In the genomic region with DNA sequence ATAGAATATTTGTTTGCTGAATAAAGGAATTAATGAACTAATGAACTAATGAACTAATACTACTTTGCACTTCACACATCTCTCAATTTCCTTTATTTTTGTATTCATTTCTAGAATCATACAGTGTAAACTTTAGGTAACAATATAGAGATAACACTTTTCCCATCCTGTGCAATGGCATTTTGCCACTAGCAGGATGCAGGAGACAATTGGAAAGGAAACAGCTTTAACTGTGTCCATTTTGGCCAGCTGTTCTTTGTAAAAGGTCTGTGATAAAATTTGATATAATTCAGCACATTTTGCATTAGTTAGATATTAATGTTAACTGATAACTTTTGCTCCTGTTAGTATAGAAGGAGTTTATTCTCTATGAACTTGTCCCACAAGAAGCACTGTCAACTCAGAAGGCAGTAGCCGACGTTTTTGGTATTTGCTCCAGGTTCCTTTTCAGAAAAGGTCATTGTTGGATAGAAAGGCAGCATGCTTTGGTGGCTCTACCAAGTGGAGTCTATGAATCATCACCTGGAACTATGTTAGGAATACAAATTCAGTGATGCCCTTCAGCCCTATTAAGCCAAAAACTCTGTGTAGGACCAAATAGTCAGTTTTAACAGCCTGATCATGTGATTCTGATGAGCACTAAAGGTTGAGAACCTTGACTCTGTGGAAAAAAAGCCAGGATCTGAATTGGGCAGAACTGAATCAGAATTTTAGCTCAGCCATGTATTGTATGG, we compare ENCODE assay signal across 32 cellular contexts.
"Had no signal": no experiment of that assay in that cellular context is flagged by ENCODE, and none has a peak within 500 bp of the region (broad histone marks: within the 10 kb centered on the region; RNA-seq: fewer than 3 reads in every experiment).

No MANE protein-coding gene starts in this region.

- DNase-seq: Kasumi-1, KG1, MG63, NCI-H1048, NCI-H1092 treated with DMSO at 0.1 percent for 48 hours, NCI-H1105 treated with DMSO at 0.1 percent for 48 hours, NCI-H1417, NCI-H1436, NCI-H146, NCI-H1694, NCI-H187, NCI-H1930, NCI-H2081, NCI-H2171 treated with DMSO at 0.1 percent for 48 hours, NCI-H2227 treated with DMSO at 0.1 percent for 48 hours, NCI-H345, NCI-H446, NCI-H510A treated with DMSO at 0.1 percent for 48 hours, NCI-H524 treated with DMSO at 0.1 percent for 48 hours, NCI-H526 treated with DMSO at 0.1 percent for 48 hours, NCI-H774, PC-9, SHP77, SIG-M5, SJCRH30 had no signal

- ATAC-seq: K562, Panc1, Right ventricle myocardium inferior, SK-N-SH treated with all-trans-retinoic acid at 6 μM for 48 hours had no signal

- FAIRE-seq: K562, RCC 7860 had no signal

- H3K4me1 ChIP-seq: SJCRH30 had no signal

- H3K27me3 ChIP-seq: MG63, SJCRH30 had no signal

- H3K9me3 ChIP-seq: MG63, SJCRH30 had no signal

- H2AFZ ChIP-seq: PC-9 had no signal

- H3K27ac ChIP-seq: PC-9, RWPE1, SJCRH30, SK-N-MC had no signal

- H3K4me3 ChIP-seq: K562, MG63, PC-9, SJCRH30, SK-N-MC had no signal

- H3K36me3 ChIP-seq: MG63, SJCRH30 had no signal

- H3K4me2 ChIP-seq: PC-9 had no signal
